In the genomic region with DNA sequence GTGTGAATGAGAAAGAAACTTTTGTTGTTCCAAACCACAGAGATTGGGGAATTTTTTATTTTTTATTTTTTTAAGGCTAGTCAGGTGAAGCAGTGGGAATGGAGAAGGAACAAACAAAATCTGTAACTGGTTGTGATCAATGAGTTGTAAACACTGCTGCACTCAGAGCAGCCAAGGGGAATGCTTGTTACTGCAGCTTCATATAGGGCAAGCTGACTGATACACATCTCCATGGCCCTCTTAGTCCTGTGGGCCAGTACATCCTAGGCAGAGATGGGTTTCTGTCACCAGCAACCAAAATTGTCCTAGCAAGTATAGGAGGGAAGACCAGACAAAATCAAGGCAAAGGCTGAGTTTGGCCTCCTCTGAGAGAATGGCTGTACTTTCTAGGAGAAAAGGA, we compare ENCODE assay signal across 35 cellular contexts.
"Had no signal": no experiment of that assay in that cellular context is flagged by ENCODE, and none has a peak within 500 bp of the region (broad histone marks: within the 10 kb centered on the region; RNA-seq: fewer than 3 reads in every experiment).

No MANE protein-coding gene starts in this region.

- ATAC-seq: activated CD8-positive, alpha-beta T cell treated with anti-CD3 and anti-CD28 coated beads for 36 hours; activated naive CD8-positive, alpha-beta T cell treated with anti-CD3 and anti-CD28 coated beads, Interleukin-2, amount 50 U/mL, for 24 hours had no signal

- H3K36me3 Mint-ChIP-seq: activated CD4-positive, alpha-beta memory T cell treated with anti-CD3 and anti-CD28 coated beads for 36 hours; activated naive CD4-positive, alpha-beta T cell treated with anti-CD3 and anti-CD28 coated beads, Interleukin-2, amount 10 ng/mL, durations not matched to agents 7 days and 5 days; activated naive CD4-positive, alpha-beta T cell treated with anti-CD3 and anti-CD28 coated beads, Interleukin-2, amount 50 U/mL, for 24 hours; activated naive CD8-positive, alpha-beta T cell; activated naive CD8-positive, alpha-beta T cell treated with anti-CD3 and anti-CD28 coated beads, Interleukin-2, amount 10 ng/mL, durations not matched to agents 7 days and 5 days; brain had no signal

- H3K9me3 Mint-ChIP-seq: activated B cell treated with CpG ODN at 0.5 μM for 24 hours; activated CD4-positive, alpha-beta memory T cell treated with anti-CD3 and anti-CD28 coated beads for 36 hours; activated CD8-positive, alpha-beta T cell treated with anti-CD3 and anti-CD28 coated beads for 36 hours; activated naive CD4-positive, alpha-beta T cell treated with anti-CD3 and anti-CD28 coated beads, Interleukin-2, amount 50 U/mL, for 24 hours; activated naive CD8-positive, alpha-beta T cell treated with anti-CD3 and anti-CD28 coated beads, Interleukin-2, amount 10 ng/mL, durations not matched to agents 7 days and 5 days; activated naive CD8-positive, alpha-beta T cell treated with anti-CD3 and anti-CD28 coated beads, Interleukin-2, amount 50 U/mL, for 24 hours; central memory CD8-positive, alpha-beta T cell had no signal

- H3K9me3 ChIP-seq: ascending aorta had no signal

- DNase-seq: activated B cell treated with CpG ODN at 0.5 μM for 24 hours; activated CD4-positive, alpha-beta memory T cell treated with anti-CD3 and anti-CD28 coated beads for 36 hours; activated CD4-positive, alpha-beta T cell treated with anti-CD3 and anti-CD28 coated beads for 4 hours; activated CD4-positive, alpha-beta T cell treated with anti-CD3 and anti-CD28 coated beads, Interleukin-2, amount 10 ng/mL, durations not matched to agents 24 days and 14 days; activated CD4-positive, alpha-beta T cell treated with anti-CD3 and anti-CD28 coated beads, Interleukin-2, amount 50 U/mL, for 1 hour; activated CD4-positive, alpha-beta T cell treated with anti-CD3 and anti-CD28 coated beads, Interleukin-2, amount 50 U/mL, for 4 hours; activated CD4-positive, CD25-positive, alpha-beta regulatory T cell treated with anti-CD3 and anti-CD28 coated beads, Interleukin-2, amount 50 U/mL, for 72 hours; activated CD8-positive, alpha-beta memory T cell treated with anti-CD3 and anti-CD28 coated beads, Interleukin-2, amount 50 U/mL, for 48 hours; activated CD8-positive, alpha-beta T cell treated with anti-CD3 and anti-CD28 coated beads for 36 hours; activated effector memory CD4-positive, alpha-beta T cell treated with Interleukin-2 at 50 U/mL for 16 hours; activated gamma-delta T cell; activated naive CD4-positive, alpha-beta T cell treated with anti-CD3 and anti-CD28 coated beads, Interleukin-2, amount 10 ng/mL, durations not matched to agents 7 days and 5 days; activated naive CD4-positive, alpha-beta T cell treated with Interleukin-2 at 50 U/mL for 16 hours; activated naive CD8-positive, alpha-beta T cell treated with anti-CD3 and anti-CD28 coated beads, Interleukin-2, amount 10 ng/mL, durations not matched to agents 7 days and 5 days; activated naive CD8-positive, alpha-beta T cell treated with anti-CD3 and anti-CD28 coated beads, Interleukin-2, amount 50 U/mL, for 24 hours; activated T-cell treated with anti-CD3 and anti-CD28 coated beads, Interleukin-2, amount 50 U/mL, for 24 hours; activated T-cell treated with anti-CD3 and anti-CD28 coated beads, Interleukin-2, amount 50 U/mL, for 48 hours; amygdala; anterior cingulate cortex; caudate nucleus; cerebellar nuclear complex; T-helper 1 cell; T-helper 2 cell; T-helper 9 cell had no signal

- H3K4me1 ChIP-seq: ascending aorta had no signal

- FAIRE-seq: TTC549 had no signal

- H3K4me3 Mint-ChIP-seq: activated B cell treated with CpG ODN at 0.5 μM for 24 hours; activated CD4-positive, alpha-beta memory T cell treated with anti-CD3 and anti-CD28 coated beads for 36 hours; activated CD4-positive, alpha-beta T cell treated with anti-CD3 and anti-CD28 coated beads, Interleukin-2, amount 10 ng/mL, durations not matched to agents 24 days and 14 days; activated CD8-positive, alpha-beta T cell treated with anti-CD3 and anti-CD28 coated beads for 36 hours; activated naive CD4-positive, alpha-beta T cell treated with anti-CD3 and anti-CD28 coated beads, Interleukin-2, amount 10 ng/mL, durations not matched to agents 7 days and 5 days; activated naive CD4-positive, alpha-beta T cell treated with anti-CD3 and anti-CD28 coated beads, Interleukin-2, amount 50 U/mL, for 24 hours; activated naive CD8-positive, alpha-beta T cell; activated naive CD8-positive, alpha-beta T cell treated with anti-CD3 and anti-CD28 coated beads, Interleukin-2, amount 10 ng/mL, durations not matched to agents 7 days and 5 days; activated naive CD8-positive, alpha-beta T cell treated with anti-CD3 and anti-CD28 coated beads, Interleukin-2, amount 50 U/mL, for 24 hours; activated T-cell treated with anti-CD3 and anti-CD28 coated beads, Interleukin-2, amount 50 U/mL, for 24 hours; brain; central memory CD8-positive, alpha-beta T cell; T-helper 1 cell treated with Interleukin-12 subunit alpha and Interleukin-12 subunit beta and Interleukin-4 antibody, amounts not matched to agents 30 μg/mL and 1 μg/mL, for 36 hours; T-helper 2 cell treated with Interferon-gamma antibody and Interleukin-4, amounts not matched to agents 5 μg/mL and 100 μg/mL, for 36 hours had no signal

- H3K36me3 ChIP-seq: ascending aorta, cardiac muscle cell had no signal

- H3K27me3 ChIP-seq: ascending aorta, cardiac muscle cell had no signal

- H3K27ac ChIP-seq: ascending aorta, cardiac muscle cell, VCaP had no signal

- H3K4me3 ChIP-seq: ascending aorta, cardiac muscle cell had no signal

- H3K27me3 Mint-ChIP-seq: activated CD4-positive, alpha-beta T cell treated with anti-CD3 and anti-CD28 coated beads, Interleukin-2, amount 10 ng/mL, durations not matched to agents 24 days and 14 days; activated CD8-positive, alpha-beta T cell treated with anti-CD3 and anti-CD28 coated beads for 36 hours; activated naive CD8-positive, alpha-beta T cell treated with anti-CD3 and anti-CD28 coated beads, Interleukin-2, amount 10 ng/mL, durations not matched to agents 7 days and 5 days; brain had no signal

- H3K27ac Mint-ChIP-seq: activated B cell treated with CpG ODN at 0.5 μM for 24 hours; activated CD4-positive, alpha-beta memory T cell treated with anti-CD3 and anti-CD28 coated beads for 36 hours; activated CD4-positive, alpha-beta T cell treated with anti-CD3 and anti-CD28 coated beads, Interleukin-2, amount 10 ng/mL, durations not matched to agents 24 days and 14 days; activated CD8-positive, alpha-beta T cell treated with anti-CD3 and anti-CD28 coated beads for 36 hours; activated naive CD4-positive, alpha-beta T cell treated with anti-CD3 and anti-CD28 coated beads, Interleukin-2, amount 10 ng/mL, durations not matched to agents 7 days and 5 days; activated naive CD4-positive, alpha-beta T cell treated with anti-CD3 and anti-CD28 coated beads, Interleukin-2, amount 50 U/mL, for 24 hours; activated naive CD8-positive, alpha-beta T cell; activated naive CD8-positive, alpha-beta T cell treated with anti-CD3 and anti-CD28 coated beads, Interleukin-2, amount 10 ng/mL, durations not matched to agents 7 days and 5 days; activated naive CD8-positive, alpha-beta T cell treated with anti-CD3 and anti-CD28 coated beads, Interleukin-2, amount 50 U/mL, for 24 hours; activated T-cell treated with anti-CD3 and anti-CD28 coated beads, Interleukin-2, amount 50 U/mL, for 24 hours; activated T-helper 2 cell treated with anti-CD3 and anti-CD28 coated beads, Interferon-gamma antibody, Interleukin-2, Interleukin-4, amounts not matched to agents 10 μg/mL and 5 μg/mL and 100 μg/mL, durations not matched to agents 14 hours and 24 hours and 36 hours; T-helper 1 cell treated with Interleukin-12 subunit alpha and Interleukin-12 subunit beta and Interleukin-4 antibody, amounts not matched to agents 30 μg/mL and 1 μg/mL, for 36 hours; T-helper 2 cell treated with Interferon-gamma antibody and Interleukin-4, amounts not matched to agents 5 μg/mL and 100 μg/mL, for 36 hours had no signal

- H3K4me1 Mint-ChIP-seq: activated B cell treated with CpG ODN at 0.5 μM for 24 hours; activated CD4-positive, alpha-beta T cell treated with anti-CD3 and anti-CD28 coated beads, Interleukin-2, amount 10 ng/mL, durations not matched to agents 24 days and 14 days; activated naive CD4-positive, alpha-beta T cell treated with anti-CD3 and anti-CD28 coated beads, Interleukin-2, amount 10 ng/mL, durations not matched to agents 7 days and 5 days; activated naive CD4-positive, alpha-beta T cell treated with anti-CD3 and anti-CD28 coated beads, Interleukin-2, amount 50 U/mL, for 24 hours; activated naive CD8-positive, alpha-beta T cell treated with anti-CD3 and anti-CD28 coated beads, Interleukin-2, amount 10 ng/mL, durations not matched to agents 7 days and 5 days; activated naive CD8-positive, alpha-beta T cell treated with anti-CD3 and anti-CD28 coated beads, Interleukin-2, amount 50 U/mL, for 24 hours; central memory CD8-positive, alpha-beta T cell had no signal
